Comparison of ENCODE assay signal across 26 cellular contexts in the genomic region with DNA sequence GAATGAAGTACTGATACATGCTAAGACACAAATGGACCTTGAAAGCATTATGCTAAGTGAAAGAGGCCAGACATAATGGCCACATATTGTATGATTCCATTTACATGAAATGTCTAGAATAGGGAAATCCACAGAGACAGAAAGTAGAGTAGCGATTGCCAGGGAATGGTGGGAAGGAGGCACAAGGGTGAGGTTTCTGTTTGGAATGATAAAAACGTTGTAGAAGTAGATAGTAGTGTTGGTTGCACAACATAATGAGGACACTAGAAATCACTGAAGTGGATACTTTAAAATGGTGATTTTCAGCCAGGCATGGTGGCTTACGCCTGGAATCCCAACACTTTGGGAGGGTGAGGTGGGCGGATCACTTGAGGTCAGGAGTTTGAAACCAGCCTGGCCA.
DNase-seq lines count a peak whose midpoint lies in the region; ATAC-seq and TF ChIP-seq lines count a peak whose summit lies in the region.
"Had no signal": no experiment of that assay in that cellular context is flagged by ENCODE, and none has a peak within 500 bp of the region (broad histone marks: within the 10 kb centered on the region; RNA-seq: fewer than 3 reads in every experiment).

No MANE protein-coding gene starts in this region.

- no peaks in the 10 kb centered on the region for H3K36me3 Mint-ChIP-seq in activated naive CD8-positive, alpha-beta T cell treated with anti-CD3 and anti-CD28 coated beads, Interleukin-2, amount 50 U/mL, for 24 hours (ENCODE audit: low read depth)
- H3K36me3 Mint-ChIP-seq: CD4-positive, alpha-beta memory T cell; stimulated activated naive B cell treated with anti-CD40 and anti-IgM and Interleukin-4, amounts not matched to agents 10 μg/mL and 1 μg/mL and 100 μg/mL, for 72 hours had no signal

- H4K20me1 ChIP-seq in GM23248 (ENCODE audit: insufficient read depth), result no peaks in the 10 kb centered on the region
- no peaks in the 10 kb centered on the region for H4K20me1 ChIP-seq in smooth muscle cell (ENCODE audit: low read depth)

- no peaks in the 10 kb centered on the region for H3K36me3 ChIP-seq in GM23248 (ENCODE audit: low read depth)
- no peaks in the 10 kb centered on the region for H3K36me3 ChIP-seq in brain microvascular endothelial cell (replicated peaks)
- no peaks in the 10 kb centered on the region for H3K36me3 ChIP-seq in smooth muscle cell (ENCODE audit: low read depth)
- H3K36me3 ChIP-seq: ovary had no signal

- in situ Hi-C loops in GM23248 (cut with MboI), result no loop called here
- in situ Hi-C loops in brain microvascular endothelial cell (cut with HindIII; ENCODE audit: low pct_ligation_motif_present, low sequenced_read_pairs), result no loop called here

- DNase-seq in GM23248, result peak; percentile 15
- peak; percentile 19 for DNase-seq in brain microvascular endothelial cell
- peak; percentile 68 for DNase-seq in fibroblast of villous mesenchyme (ENCODE audit: low read depth)
- DNase-seq in smooth muscle cell (lab: John Stamatoyannopoulos, UW; ENCODE audit: unreplicated experiment), result no peak
- no peak for DNase-seq in activated naive CD8-positive, alpha-beta T cell treated with anti-CD3 and anti-CD28 coated beads, Interleukin-2, amount 50 U/mL, for 24 hours
- no peak for DNase-seq in NCI-H510A treated with DMSO at 0.1 percent for 48 hours (lab: John Stamatoyannopoulos, UW)
- DNase-seq: activated CD8-positive, alpha-beta T cell treated with anti-CD3 and anti-CD28 coated beads, Interleukin-2, amount 10 ng/mL, durations not matched to agents 7 days and 5 days; activated naive CD4-positive, alpha-beta T cell treated with anti-CD3 and anti-CD28 coated beads, Interleukin-2, amount 50 U/mL, for 16 hours; activated T-cell treated with anti-CD3 and anti-CD28 coated beads for 4 hours; CD4-positive, alpha-beta memory T cell; erythroblast; hippocampal formation; KG1; NCI-H1105; NCI-H187 treated with DMSO at 0.1 percent for 48 hours; NCI-H2171; NCI-H526; ovary; SHP77 treated with DMSO at 0.1 percent for 48 hours; stimulated activated naive B cell treated with anti-CD40 and anti-IgM and Interleukin-4, amounts not matched to agents 10 μg/mL and 1 μg/mL and 100 μg/mL, for 72 hours; substantia nigra had no signal

- H3K9me2 ChIP-seq in GM23248 (ENCODE audit: insufficient read depth), result no peaks in the 10 kb centered on the region

- peaks cover 3% of the 10 kb centered on the region for H3K4me1 Mint-ChIP-seq in activated naive CD8-positive, alpha-beta T cell treated with anti-CD3 and anti-CD28 coated beads, Interleukin-2, amount 50 U/mL, for 24 hours
- H3K4me1 Mint-ChIP-seq: B cell; CD4-positive, alpha-beta memory T cell; stimulated activated naive B cell treated with anti-CD40 and anti-IgM and Interleukin-4, amounts not matched to agents 10 μg/mL and 1 μg/mL and 100 μg/mL, for 72 hours had no signal

- H3K9me3 Mint-ChIP-seq in activated naive CD8-positive, alpha-beta T cell treated with anti-CD3 and anti-CD28 coated beads, Interleukin-2, amount 50 U/mL, for 24 hours, result peaks cover 3% of the 10 kb centered on the region
- H3K9me3 Mint-ChIP-seq: activated T-helper 2 cell treated with anti-CD3 and anti-CD28 coated beads, Interferon-gamma antibody, Interleukin-2, Interleukin-4, amounts not matched to agents 10 μg/mL and 5 μg/mL and 100 μg/mL, durations not matched to agents 14 hours and 24 hours and 36 hours had no signal

- H3K27ac Mint-ChIP-seq in activated naive CD8-positive, alpha-beta T cell treated with anti-CD3 and anti-CD28 coated beads, Interleukin-2, amount 50 U/mL, for 24 hours, result no peak overlapping the region
- H3K27ac Mint-ChIP-seq: activated CD8-positive, alpha-beta T cell treated with anti-CD3 and anti-CD28 coated beads, Interleukin-2, amount 10 ng/mL, durations not matched to agents 7 days and 5 days; activated T-helper 2 cell treated with anti-CD3 and anti-CD28 coated beads, Interferon-gamma antibody, Interleukin-2, Interleukin-4, amounts not matched to agents 10 μg/mL and 5 μg/mL and 100 μg/mL, durations not matched to agents 14 hours and 24 hours and 36 hours; B cell; CD4-positive, alpha-beta memory T cell; stimulated activated naive B cell treated with anti-CD40 and anti-IgM and Interleukin-4, amounts not matched to agents 10 μg/mL and 1 μg/mL and 100 μg/mL, for 72 hours had no signal

- H3F3A ChIP-seq in GM23248 (ENCODE audit: insufficient read depth), result peaks cover 21% of the 10 kb centered on the region
- peaks cover 18% of the 10 kb centered on the region for H3F3A ChIP-seq in smooth muscle cell (ENCODE audit: low read depth)

- H2AFZ ChIP-seq in GM23248, result no peak overlapping the region
- no peak overlapping the region for H2AFZ ChIP-seq in smooth muscle cell (ENCODE audit: low read depth)

- H3K79me2 ChIP-seq in GM23248 (ENCODE audit: insufficient read depth) (no peaks in the 10 kb centered on the region), smooth muscle cell (ENCODE audit: low read depth) (no peaks in the 10 kb centered on the region)

- H3K4me3 ChIP-seq in GM23248 (no peak overlapping the region), brain microvascular endothelial cell (ENCODE audit: low read depth, low read length) (no peak overlapping the region), fibroblast of villous mesenchyme (ENCODE audit: low read depth, low read length) (no peak overlapping the region), smooth muscle cell (no peak overlapping the region)
- H3K4me3 ChIP-seq: ovary, skin epidermis had no signal

- peaks cover 1% of the 10 kb centered on the region for H3K27me3 Mint-ChIP-seq in activated naive CD8-positive, alpha-beta T cell treated with anti-CD3 and anti-CD28 coated beads, Interleukin-2, amount 50 U/mL, for 24 hours

- WGBS in GM23248 (ENCODE audit: low coverage in 1 of 2, low lambda C conversion rate in 2 of 2, missing lambda C conversion rate in 2 of 2), 2 experiments, result 81 to 87% methylated on average over 4 of the region's 4 CpGs
- 79% methylated on average over 4 of the region's 4 CpGs for WGBS in smooth muscle cell (ENCODE audit: low lambda C conversion rate)

- H3K4me2 ChIP-seq in GM23248 (ENCODE audit: unreplicated experiment), result no peak overlapping the region
- no peak overlapping the region for H3K4me2 ChIP-seq in smooth muscle cell

- H3K4me1 ChIP-seq in GM23248 (ENCODE audit: insufficient read depth) (peaks cover 22% of the 10 kb centered on the region), smooth muscle cell (ENCODE audit: low read depth) (peaks cover 13% of the 10 kb centered on the region)

- H3K4me3 Mint-ChIP-seq in activated naive CD8-positive, alpha-beta T cell treated with anti-CD3 and anti-CD28 coated beads, Interleukin-2, amount 50 U/mL, for 24 hours, result no peak overlapping the region
- H3K4me3 Mint-ChIP-seq: activated CD8-positive, alpha-beta T cell treated with anti-CD3 and anti-CD28 coated beads, Interleukin-2, amount 10 ng/mL, durations not matched to agents 7 days and 5 days; B cell; CD4-positive, alpha-beta memory T cell; stimulated activated naive B cell treated with anti-CD40 and anti-IgM and Interleukin-4, amounts not matched to agents 10 μg/mL and 1 μg/mL and 100 μg/mL, for 72 hours had no signal

- H3K9ac ChIP-seq in GM23248, result no peak overlapping the region
- no peak overlapping the region for H3K9ac ChIP-seq in smooth muscle cell (ENCODE audit: low read depth)

- no peaks in the 10 kb centered on the region for H3K27me3 ChIP-seq in GM23248 (replicated peaks; ENCODE audit: insufficient read depth)
- no peaks in the 10 kb centered on the region for H3K27me3 ChIP-seq in brain microvascular endothelial cell (replicated peaks)
- H3K27me3 ChIP-seq in smooth muscle cell (ENCODE audit: low read depth), result no peaks in the 10 kb centered on the region
- H3K27me3 ChIP-seq: ovary had no signal

- no peak for ATAC-seq in activated naive CD8-positive, alpha-beta T cell treated with anti-CD3 and anti-CD28 coated beads, Interleukin-2, amount 50 U/mL, for 24 hours
- ATAC-seq in HG03025 (IDR thresholded peaks at IDR 0.05; ENCODE audit: low FRiP score, unreplicated experiment), result no peak
- ATAC-seq: activated CD8-positive, alpha-beta T cell treated with anti-CD3 and anti-CD28 coated beads, Interleukin-2, amount 10 ng/mL, durations not matched to agents 7 days and 5 days; Panc1; stimulated activated naive B cell treated with anti-CD40 and anti-IgM and Interleukin-4, amounts not matched to agents 10 μg/mL and 1 μg/mL and 100 μg/mL, for 72 hours had no signal

- H3K9me3 ChIP-seq in GM23248 (ENCODE audit: low read depth) (no peaks in the 10 kb centered on the region), smooth muscle cell (replicated peaks; ENCODE audit: low read depth) (no peaks in the 10 kb centered on the region)
- H3K9me3 ChIP-seq: ovary had no signal

- H3K27ac ChIP-seq in GM23248 (no peak overlapping the region), brain microvascular endothelial cell (no peak overlapping the region), smooth muscle cell (ENCODE audit: low read depth) (peak overlapping the region; percentile 49)
- H3K27ac ChIP-seq: ovary, skin epidermis had no signal

- TF ChIP-seq CTCF in brain microvascular endothelial cell (IDR thresholded peaks at IDR 0.05; ENCODE audit: low read depth, low read length, missing control alignments) (no peak), fibroblast of villous mesenchyme (IDR thresholded peaks at IDR 0.05; ENCODE audit: insufficient read depth, low read depth, low read length) (no peak), smooth muscle cell (IDR thresholded peaks at IDR 0.05; ENCODE audit: borderline replicate concordance, insufficient read depth, poor library complexity, severe bottlenecking) (no peak)

Comparison
In these comparisons a context has a peak if more than half of its experiments do, and no peak if none do; other contexts are left out.
1. DNase-seq: peak in GM23248 (single experiment), brain microvascular endothelial cell (single experiment) and fibroblast of villous mesenchyme (single experiment); none in smooth muscle cell (single experiment), activated naive CD8-positive, alpha-beta T cell treated with anti-CD3 and anti-CD28 coated beads, Interleukin-2, amount 50 U/mL, for 24 hours (single experiment) and NCI-H510A treated with DMSO at 0.1 percent for 48 hours (single experiment).